Comparison of ENCODE assay signal across 9 cellular contexts in the genomic region with DNA sequence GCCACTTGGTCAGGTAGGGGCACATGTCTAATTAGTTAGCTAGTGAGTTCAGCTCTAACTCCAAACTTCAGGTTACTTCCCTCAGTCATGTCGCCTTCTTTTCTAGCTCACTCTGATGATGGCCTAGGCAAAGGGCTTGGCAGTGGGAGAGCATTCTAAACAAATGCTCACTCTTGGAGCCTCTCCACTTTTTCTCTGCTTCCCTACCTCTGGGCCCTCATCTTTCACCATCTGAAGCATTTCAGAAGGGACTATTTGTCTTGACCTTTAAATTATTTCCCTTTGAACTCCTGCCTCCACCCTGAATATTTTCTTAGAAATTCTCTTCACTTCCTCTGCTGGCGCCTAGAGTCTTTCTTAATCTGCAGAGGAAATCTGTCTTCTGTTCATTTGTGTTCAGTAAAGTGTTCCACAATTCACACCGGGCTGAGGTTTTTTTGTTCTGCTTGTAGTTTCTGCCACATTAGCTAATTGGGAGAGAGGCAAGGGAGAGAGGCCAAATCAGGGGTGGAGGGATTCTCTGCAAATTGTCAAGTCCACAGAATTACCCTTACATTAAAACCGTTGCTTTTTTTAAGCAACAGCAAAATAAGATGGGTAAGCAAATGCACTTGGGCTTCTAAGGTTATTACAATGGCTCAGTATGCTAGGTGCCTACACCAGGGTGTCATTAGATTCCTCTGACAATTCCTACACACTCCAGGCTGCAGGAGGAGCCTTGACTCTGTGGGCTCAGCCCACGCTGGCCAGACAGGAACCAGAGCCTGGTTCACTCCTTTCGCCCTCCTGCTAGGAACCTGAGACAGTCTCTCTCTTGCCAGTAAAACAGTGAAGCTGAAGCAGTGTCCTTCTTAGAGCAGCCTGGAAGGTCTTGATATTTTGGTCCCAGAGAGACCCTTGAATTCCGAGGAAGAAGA. TPM values are rescaled to one million over a fixed set of nuclear protein-coding genes. Genes with fewer than 3 reads are reported as not detected.
DNase-seq lines count a peak whose midpoint lies in the region; ATAC-seq, FAIRE-seq and TF ChIP-seq lines count a peak whose summit lies in the region.
"Had no signal": no experiment of that assay in that cellular context is flagged by ENCODE, and none has a peak within 500 bp of the region (broad histone marks: within the 10 kb centered on the region; RNA-seq: fewer than 3 reads in every experiment).

No MANE protein-coding gene starts in this region.

- no peak for TF ChIP-seq CTCF in parathyroid adenoma (IDR thresholded peaks at IDR 0.05)

- H3K27ac ChIP-seq in parathyroid adenoma, result peak overlapping the region; percentile 62

- no peaks in the 10 kb centered on the region for H3K9me3 ChIP-seq in parathyroid adenoma (ENCODE audit: control insufficient read depth, low read length)

- H3K4me1 ChIP-seq in parathyroid adenoma, result peaks cover 10% of the 10 kb centered on the region

- H3K36me3 ChIP-seq in parathyroid adenoma (ENCODE audit: control insufficient read depth, insufficient read depth, low read length), result no peaks in the 10 kb centered on the region

- peak overlapping the region; percentile 39 for H3K4me2 ChIP-seq in parathyroid adenoma (ENCODE audit: low read length)

- peak overlapping the region; percentile 78 for H2AFZ ChIP-seq in parathyroid adenoma

- H3K27me3 ChIP-seq in parathyroid adenoma (ENCODE audit: control insufficient read depth, insufficient read depth, low read length), result no peaks in the 10 kb centered on the region

- peak; percentile 55 for ATAC-seq in HG02610 (IDR thresholded peaks at IDR 0.05; ENCODE audit: unreplicated experiment)

- no peak overlapping the region for H3K4me3 ChIP-seq in parathyroid adenoma (ENCODE audit: low read depth, low read length)

- H3K9ac ChIP-seq in parathyroid adenoma, result no peak overlapping the region

- no peaks in the 10 kb centered on the region for H3K79me2 ChIP-seq in parathyroid adenoma

- peak; percentile 40 for FAIRE-seq in GM19239 (lab: Jason Lieb, UNC)

- no peak for DNase-seq in GM19239 (ENCODE audit: insufficient read length, low spot score)
- DNase-seq in SK-N-DZ (ENCODE audit: low spot score), result peak; percentile 51
- DNase-seq in SIG-M5 (lab: John Stamatoyannopoulos, UW), result no peak
- no peak for DNase-seq in activated effector memory CD4-positive, alpha-beta T cell treated with Interleukin-2 at 50 U/mL for 16 hours
- no peak for DNase-seq in NCI-H2081 (lab: John Stamatoyannopoulos, UW)
- DNase-seq: NCI-H146 had no signal

RNA-seq across cellular contexts. Expression of gene MSGN1, which starts 5.5 kb away (rescaled TPM):
- polyA plus RNA-seq in SK-N-DZ (2014; cell fraction: cytosol; rRNA removed), result not detected in 2 replicates
- polyA plus RNA-seq in SK-N-DZ (2014; cell fraction: nucleus; rRNA removed), result not detected in 2 replicates
- polyA plus RNA-seq: urinary bladder had no signal

RNA-seq across cellular contexts. Expression of gene KCNS3, which starts 56.7 kb away (rescaled TPM):
- 2.4 and 6.5 TPM in 2 replicates for polyA plus RNA-seq in SK-N-DZ (2014; cell fraction: cytosol; rRNA removed)
- polyA plus RNA-seq in SK-N-DZ (2014; cell fraction: nucleus; rRNA removed), result 2.2 and 6.9 TPM in 2 replicates
